ENCODE assay signal across 17 cellular contexts in the genomic region with DNA sequence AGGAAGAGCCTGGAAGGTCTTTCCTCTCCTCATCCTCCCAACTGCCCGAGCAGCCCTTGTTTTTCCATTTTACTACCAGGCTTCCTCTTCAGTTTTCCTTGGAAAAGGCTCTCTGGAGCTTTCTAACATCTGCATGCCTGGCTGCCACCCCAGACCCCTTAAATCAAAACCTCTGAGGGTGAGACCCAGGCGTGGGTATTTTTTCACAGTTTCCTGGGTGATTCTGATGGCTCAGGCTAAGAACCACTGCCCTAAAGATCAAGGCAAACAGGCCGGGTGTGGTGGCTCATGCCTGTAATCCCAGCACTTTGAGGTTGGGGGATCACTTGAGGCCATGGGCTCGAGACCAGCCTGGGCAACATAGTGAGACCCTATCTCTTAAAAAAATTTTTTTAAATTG. TPM values are rescaled to one million over a fixed set of nuclear protein-coding genes. Genes with fewer than 3 reads are reported as not detected.
A peak's percentile ranks its signal among the peaks of the same experiment; 100 is the strongest.
DNase-seq lines count a peak whose midpoint lies in the region; ATAC-seq and TF ChIP-seq lines count a peak whose summit lies in the region.
"Had no signal": no experiment of that assay in that cellular context is flagged by ENCODE, and none has a peak within 500 bp of the region (broad histone marks: within the 10 kb centered on the region; RNA-seq: fewer than 3 reads in every experiment).

No MANE protein-coding gene starts in this region.

- H3K27ac Mint-ChIP-seq in natural killer cell treated with Interleukin-12 subunit alpha and Interleukin-12 subunit beta and Interleukin-15 and Interleukin-18, amount 100 ng/mL, for 72 hours = peak overlapping the region; percentile 86 to 91
- H3K27ac Mint-ChIP-seq: GM23338, WTC11 had no signal

- H3K27me3 Mint-ChIP-seq in natural killer cell treated with Interleukin-12 subunit alpha and Interleukin-12 subunit beta and Interleukin-15 and Interleukin-18, amount 100 ng/mL, for 72 hours = peaks cover 0 to 2% of the 10 kb centered on the region in 2 donors

- H3K9me3 Mint-ChIP-seq in natural killer cell treated with Interleukin-12 subunit alpha and Interleukin-12 subunit beta and Interleukin-15 and Interleukin-18, amount 100 ng/mL, for 72 hours = peaks cover 5% of the 10 kb centered on the region

- DNase-seq in right atrium auricular region (ENCODE audit: low spot score) = no peak
- DNase-seq in left ventricle myocardium superior = no peak
- no peak for DNase-seq in ascending aorta (ENCODE audit: low spot score in 2 of 2)
- no peak for DNase-seq in natural killer cell treated with Interleukin-12 subunit alpha and Interleukin-12 subunit beta and Interleukin-15 and Interleukin-18, amount 100 ng/mL, for 72 hours (ENCODE audit: low spot score)
- DNase-seq in NCI-H2107 treated with DMSO at 0.1 percent for 48 hours (lab: John Stamatoyannopoulos, UW; ENCODE audit: unreplicated experiment) = no peak
- no peak for DNase-seq in NCI-H2227 treated with DMSO at 0.1 percent for 48 hours (lab: John Stamatoyannopoulos, UW)
- DNase-seq in RWPE1 (ENCODE audit: low spot score) = no peak
- DNase-seq in GDM1 (lab: John Stamatoyannopoulos, UW) = no peak
- DNase-seq: activated T-cell treated with anti-CD3 and anti-CD28 coated beads for 4 hours, BE2C, DND-41, NCI-H1694 treated with DMSO at 0.1 percent for 48 hours, NCI-H524, SW 1271, upper lobe of left lung had no signal

- H3K4me1 Mint-ChIP-seq in natural killer cell treated with Interleukin-12 subunit alpha and Interleukin-12 subunit beta and Interleukin-15 and Interleukin-18, amount 100 ng/mL, for 72 hours (ENCODE audit: low read depth in 2 of 2) = peaks cover 12 to 13% of the 10 kb centered on the region in 2 donors

- POLR2A ChIA-PET in RWPE1 (lab: Yijun Ruan, JAX; ENCODE audit: low non-redundant PET) = no interaction called here

- H3K4me3 ChIP-seq in right atrium auricular region (no peak overlapping the region), ascending aorta (no peak overlapping the region)
- H3K4me3 ChIP-seq: GM23338, upper lobe of left lung had no signal

- H3K4me1 ChIP-seq in right atrium auricular region (peaks cover 0 to 27% of the 10 kb centered on the region in 2 donors), ascending aorta (peaks cover 0 to 21% of the 10 kb centered on the region in 2 donors)
- H3K4me1 ChIP-seq: BE2C had no signal

- no peak overlapping the region for H3K4me3 Mint-ChIP-seq in natural killer cell treated with Interleukin-12 subunit alpha and Interleukin-12 subunit beta and Interleukin-15 and Interleukin-18, amount 100 ng/mL, for 72 hours
- H3K4me3 Mint-ChIP-seq: GM23338, WTC11 had no signal

- H3K27me3 ChIP-seq in right atrium auricular region = no peaks in the 10 kb centered on the region
- H3K27me3 ChIP-seq in ascending aorta = no peaks in the 10 kb centered on the region
- H3K27me3 ChIP-seq: BE2C, upper lobe of left lung had no signal

- peak overlapping the region; percentile 15 to 61 for H3K27ac ChIP-seq in right atrium auricular region
- peak overlapping the region; percentile 82 to 93 for H3K27ac ChIP-seq in ascending aorta
- H3K27ac ChIP-seq in RWPE1 = no peak overlapping the region

- CTCF ChIA-PET in RWPE1 (lab: Yijun Ruan, JAX) = no interaction called here

- no peak for ATAC-seq in left ventricle myocardium superior
- no peak for ATAC-seq in natural killer cell treated with Interleukin-12 subunit alpha and Interleukin-12 subunit beta and Interleukin-15 and Interleukin-18, amount 100 ng/mL, for 72 hours
- ATAC-seq: GM23338, WTC11 had no signal

- intact Hi-C loops in left ventricle myocardium superior (cut with micrococcal nuclease) = no loop called here
- intact Hi-C loops in ascending aorta (cut with DNase I) = no loop called here

- H3K36me3 ChIP-seq in right atrium auricular region (no peaks in the 10 kb centered on the region), ascending aorta (peaks cover 0 to 9% of the 10 kb centered on the region in 2 donors)
- H3K36me3 ChIP-seq: BE2C, upper lobe of left lung had no signal

- no peaks in the 10 kb centered on the region for H3K9me3 ChIP-seq in right atrium auricular region
- H3K9me3 ChIP-seq in ascending aorta = no peaks in the 10 kb centered on the region
- H3K9me3 ChIP-seq: BE2C, upper lobe of left lung had no signal

- TF ChIP-seq CTCF in right atrium auricular region (IDR thresholded peaks at IDR 0.05) (no peak), ascending aorta (IDR thresholded peaks at IDR 0.05) (no peak), RWPE1 (conservative IDR thresholded peaks at IDR 0.05; ENCODE audit: low read depth) (no peak)

- peaks cover 6% of the 10 kb centered on the region for H3K36me3 Mint-ChIP-seq in natural killer cell treated with Interleukin-12 subunit alpha and Interleukin-12 subunit beta and Interleukin-15 and Interleukin-18, amount 100 ng/mL, for 72 hours

RNA-seq across cellular contexts. Expression of gene EMILIN2, which starts 35.4 kb away (rescaled TPM):
- total RNA-seq in right atrium auricular region (10 to 100 TPM in 1 of 2 donors, 1 to 10 TPM in 1; 6.9 to 13.2 TPM), left ventricle myocardium superior (23.4 TPM), ascending aorta (22.4 TPM)
- total RNA-seq in natural killer cell treated with Interleukin-12 subunit alpha and Interleukin-12 subunit beta and Interleukin-15 and Interleukin-18, amount 100 ng/mL, for 72 hours = 10 to 100 TPM; 20.8 to 49.1 TPM
